In the genomic region with DNA sequence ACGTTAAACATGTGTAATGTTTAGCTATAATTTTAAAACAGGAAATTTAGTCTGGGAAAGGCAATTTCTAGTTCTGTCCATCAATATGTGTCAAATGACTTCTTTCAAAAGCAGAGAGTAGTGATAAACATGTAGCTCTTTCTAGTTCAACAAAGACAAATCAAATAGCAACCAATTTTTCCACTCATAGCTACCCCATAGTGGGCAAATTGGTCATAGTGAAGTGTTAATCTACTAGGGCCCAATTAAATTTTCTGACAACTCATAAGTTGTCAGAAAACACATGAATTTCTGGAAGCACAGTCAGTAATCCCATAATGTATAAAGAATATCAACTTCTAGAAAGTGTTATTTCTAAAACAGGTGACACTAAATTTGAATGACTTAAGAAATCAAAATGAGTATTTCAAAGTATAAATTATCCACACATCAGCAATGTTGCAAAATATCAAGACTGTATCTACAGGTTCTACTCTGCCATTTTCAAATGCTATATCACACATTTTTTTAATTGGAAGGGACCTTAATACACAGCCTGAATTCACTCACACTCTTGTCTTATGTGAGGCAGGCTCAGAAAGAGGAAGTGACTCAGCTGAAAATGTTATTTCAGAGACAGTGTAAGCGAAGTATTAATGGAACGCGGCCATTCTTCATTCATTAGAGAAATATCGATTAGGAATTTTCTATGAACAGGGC, we compare ENCODE assay signal across 12 cellular contexts. TPM values are rescaled to one million over a fixed set of nuclear protein-coding genes. Genes with fewer than 3 reads are reported as not detected.
DNase-seq lines count a peak whose midpoint lies in the region; ATAC-seq, FAIRE-seq and TF ChIP-seq lines count a peak whose summit lies in the region.
"Had no signal": no experiment of that assay in that cellular context is flagged by ENCODE, and none has a peak within 500 bp of the region (broad histone marks: within the 10 kb centered on the region; RNA-seq: fewer than 3 reads in every experiment).

No MANE protein-coding gene starts in this region.

- TF ChIP-seq RAD21 in HepG2 (CRISPR knock-in tag; IDR thresholded peaks at IDR 0.05): no peak

- CTCF ChIA-PET in HepG2 (lab: Yijun Ruan, JAX; ENCODE audit: low intra/inter-chr PET ratio, low total read pairs): no interaction called here

- no peaks in the 10 kb centered on the region for H3K9me3 ChIP-seq in HepG2 (ENCODE audit: low read length)
- no peaks in the 10 kb centered on the region for H3K9me3 ChIP-seq in stomach

- H3K36me3 Mint-ChIP-seq in activated naive CD8-positive, alpha-beta T cell: peaks cover 35% of the 10 kb centered on the region

- H3K4me1 ChIP-seq in HepG2 (ENCODE audit: insufficient read depth, low read length) (0 out of 2 replicates have a peak, but pooled peaks cover 9% of the 10 kb centered on the region), stomach (peaks cover 0 to 11% (median 5%) of the 10 kb centered on the region in 4 donors)

- H3K4me2 ChIP-seq in HepG2 (ENCODE audit: low read depth, low read length): no peak overlapping the region

- H3K4me3 Mint-ChIP-seq in activated naive CD8-positive, alpha-beta T cell: peak overlapping the region; percentile 24

- H3K36me3 ChIP-seq in HepG2 (replicated peaks in 1 of 2; ENCODE audit: control insufficient read depth in 1 of 2, insufficient read depth in 2 of 2, low read length in 2 of 2): no peaks in the 10 kb centered on the region
- peaks cover 0 to 78% (median 65%) of the 10 kb centered on the region in 4 donors for H3K36me3 ChIP-seq in stomach

- peak overlapping the region; percentile 82 for H3K27ac Mint-ChIP-seq in activated naive CD8-positive, alpha-beta T cell

- TF ChIP-seq EP300 in HepG2 (IDR thresholded peaks at IDR 0.05; ENCODE audit: low read depth in 2 of 2, low read length in 2 of 2) (no peak), HepG2 (CRISPR knock-in tag; IDR thresholded peaks at IDR 0.05; ENCODE audit: borderline replicate concordance) (no peak), stomach (IDR thresholded peaks at IDR 0.05) (no peak)

- H3K27ac ChIP-seq in HepG2 (ENCODE audit: extremely low read length, insufficient read depth, low read length) (no peak overlapping the region), stomach (no peak overlapping the region)

- H4K20me1 ChIP-seq in HepG2 (ENCODE audit: insufficient read depth, low read length): no peaks in the 10 kb centered on the region

- no peak overlapping the region for H3K4me3 ChIP-seq in HepG2 (replicated peaks in 1 of 3; ENCODE audit: insufficient read depth in 1 of 3, low read depth in 2 of 3, low read length in 3 of 3)
- no peak overlapping the region for H3K4me3 ChIP-seq in stomach

- 51% methylated on average over 5 of the region's 5 CpGs for WGBS in HepG2 (ENCODE audit: low lambda C conversion rate)
- 79 to 89% (median 83%) methylated on average over 5 of the region's 5 CpGs for WGBS in stomach, 5 donors

- no peak overlapping the region for H2AFZ ChIP-seq in HepG2 (ENCODE audit: low read length)

- H3K27me3 ChIP-seq in HepG2 (ENCODE audit: control insufficient read depth in 1 of 2, insufficient read depth in 2 of 2, low read length in 2 of 2): no peaks in the 10 kb centered on the region
- no peaks in the 10 kb centered on the region for H3K27me3 ChIP-seq in stomach

- no peaks in the 10 kb centered on the region for H3K27me3 Mint-ChIP-seq in activated naive CD8-positive, alpha-beta T cell

- no peaks in the 10 kb centered on the region for H3K9me3 Mint-ChIP-seq in activated naive CD8-positive, alpha-beta T cell (ENCODE audit: low read depth)

- in situ Hi-C loops in HepG2 (cut with HindIII; ENCODE audit: extremely low pct_ligation_motif_present, low pct_unique_long_range_greater_than_20kb): no loop called here

- peak; percentile 36 for DNase-seq in A172 (ENCODE audit: low spot score)
- no peak for DNase-seq in HepG2 (ENCODE audit: low spot score)
- DNase-seq in NCI-H2029 (lab: John Stamatoyannopoulos, UW): no peak
- no peak for DNase-seq in stomach
- no peak for DNase-seq in SHP77 treated with DMSO at 0.1 percent for 48 hours (lab: John Stamatoyannopoulos, UW)
- DNase-seq: activated CD4-positive, CD25-positive, alpha-beta regulatory T cell treated with anti-CD3 and anti-CD28 coated beads, Interleukin-2, amount 50 U/mL, for 72 hours; effector memory CD4-positive, alpha-beta T cell; NCI-H1105; stimulated activated CD4-positive, alpha-beta T cell treated with anti-CD3 and anti-CD28 coated beads, Interleukin-2, amount 100 ng/mL, for 24 hours had no signal

- peak; percentile 69 for ATAC-seq in GM18861 (IDR thresholded peaks at IDR 0.05; ENCODE audit: unreplicated experiment)
- ATAC-seq in HG03565 (IDR thresholded peaks at IDR 0.05; ENCODE audit: unreplicated experiment): peak; percentile 68
- no peak for ATAC-seq in HepG2

- BruUV-seq in HepG2 (replicated peaks; lab: Mats Ljungman, UMichigan): no TSS peak

- H3K4me1 Mint-ChIP-seq in activated naive CD8-positive, alpha-beta T cell (ENCODE audit: low read depth): peaks cover 47% of the 10 kb centered on the region

- TF ChIP-seq POLR2A in HepG2 (IDR thresholded peaks at IDR 0.05; ENCODE audit: insufficient read depth in 1 of 2, low read depth in 2 of 2, low read length in 2 of 2) (no peak), stomach (IDR thresholded peaks at IDR 0.05) (no peak)

- H3K79me2 ChIP-seq in HepG2 (ENCODE audit: insufficient read depth, low read length): no peaks in the 10 kb centered on the region

- no peak for FAIRE-seq in HepG2 (lab: Jason Lieb, UNC)

- POLR2A ChIA-PET in HepG2 (lab: Yijun Ruan, JAX): no interaction called here

- intact Hi-C loops in HepG2 (cut with micrococcal nuclease; ENCODE audit: unreplicated experiment): no loop called here
- intact Hi-C loops in stomach (cut with DNase I; ENCODE audit: low total_unique reads): no loop called here

- TF ChIP-seq CTCF in HepG2 (CRISPR knock-in tag; IDR thresholded peaks at IDR 0.05): no peak
- no peak for TF ChIP-seq CTCF in stomach (IDR thresholded peaks at IDR 0.05)

- H3K9ac ChIP-seq in HepG2 (ENCODE audit: insufficient read depth, low read depth, low read length): no peak overlapping the region

TF ChIP-seq in HepG2, 621 proteins besides CTCF, POLR2A, EP300 and RAD21 (continues in another document):
- TF ChIP-seq ZNF382 (CRISPR knock-in tag; IDR thresholded peaks at IDR 0.05; ENCODE audit: borderline replicate concordance) (no peak), ZNF354B (CRISPR knock-in tag; IDR thresholded peaks at IDR 0.05) (no peak), GTF2F1 (IDR thresholded peaks at IDR 0.05; ENCODE audit: low read length) (no peak), GATAD2A (CRISPR knock-in tag; IDR thresholded peaks at IDR 0.05) (no peak), MAX (IDR thresholded peaks at IDR 0.05) (no peak), IKZF5 (CRISPR knock-in tag; IDR thresholded peaks at IDR 0.05) (no peak), ZNF260 (CRISPR knock-in tag; IDR thresholded peaks at IDR 0.05; ENCODE audit: borderline replicate concordance, low read depth) (no peak), ZNF296 (CRISPR knock-in tag; conservative IDR thresholded peaks at IDR 0.05) (no peak), ZC3H4 (CRISPR knock-in tag; IDR thresholded peaks at IDR 0.05; ENCODE audit: borderline replicate concordance) (no peak), RBAK (CRISPR knock-in tag; IDR thresholded peaks at IDR 0.05) (no peak), AKAP8 (CRISPR knock-in tag; IDR thresholded peaks at IDR 0.05) (no peak), ZBTB21 (CRISPR knock-in tag; IDR thresholded peaks at IDR 0.05) (no peak), ZZZ3 (CRISPR knock-in tag; IDR thresholded peaks at IDR 0.05; ENCODE audit: borderline replicate concordance) (no peak), JUN (CRISPR knock-in tag; IDR thresholded peaks at IDR 0.05) (no peak), ZNF572 (CRISPR knock-in tag; IDR thresholded peaks at IDR 0.05) (no peak)

RNA-seq across cellular contexts. Expression of gene OCIAD2, which starts 7.7 kb away (rescaled TPM):
- total RNA-seq in A172 (2014; rRNA removed; shearing (Covaris generic)): 128 and 158 TPM in 2 replicates
- total RNA-seq in HepG2 (2016; rRNA removed; fragmentation: Illumina TruSeq; extraction: Trizol) (not detected in 2 replicates), stomach (100 to 1,000 TPM in 1 of 5 donors, 10 to 100 TPM in 2, 1 to 10 TPM in 2; 1.7 to 371 (median 29.2) TPM)
- not detected in 2 replicates for total RNA-seq in HepG2 (2016; cell fraction: cytosol; rRNA removed; fragmentation: Illumina TruSeq; extraction: Trizol; ENCODE audit: low read depth)
- not detected in 2 replicates for total RNA-seq in HepG2 (2016; cell fraction: insoluble cytoplasmic fraction; rRNA removed; fragmentation: Illumina TruSeq; extraction: Trizol)
- not detected in 2 replicates for total RNA-seq in HepG2 (2016; cell fraction: membrane; rRNA removed; fragmentation: Illumina TruSeq; extraction: Trizol)
- not detected in 2 replicates for total RNA-seq in HepG2 (2016; cell fraction: nucleus; rRNA removed; fragmentation: Illumina TruSeq; extraction: Trizol)
- polyA plus RNA-seq in HepG2 (2011; rRNA removed) (not detected in 2 replicates), stomach (10 to 100 TPM; 55.6 to 80.8 (median 72.7) TPM)
- polyA plus RNA-seq in HepG2 (2011; cell fraction: cytosol; rRNA removed): not detected in 2 replicates
- not detected in 2 replicates for polyA plus RNA-seq in HepG2 (2011; cell fraction: nucleus; rRNA removed)
- polyA plus RNA-seq in HepG2 (2012): not detected in 2 replicates
- polyA plus RNA-seq in HepG2 (2016; cell fraction: cytosol; fragmentation: Illumina TruSeq; extraction: Trizol; ENCODE audit: low read depth): not detected in 2 replicates
- not detected in 2 replicates for polyA plus RNA-seq in HepG2 (2016; cell fraction: insoluble cytoplasmic fraction; fragmentation: Illumina TruSeq; extraction: Trizol; ENCODE audit: low read depth)
- not detected in 2 replicates for polyA plus RNA-seq in HepG2 (2016; cell fraction: membrane; fragmentation: Illumina TruSeq; extraction: Trizol; ENCODE audit: low read depth)
- polyA plus RNA-seq in HepG2 (2016; cell fraction: nucleus; fragmentation: Illumina TruSeq; extraction: Trizol; ENCODE audit: insufficient read depth, low read depth): not detected in 2 replicates
- polyA minus RNA-seq in HepG2 (2011; rRNA and poly(A)+ RNA removed; ENCODE audit: low replicate concordance): 7.9 TPM in 1 of 2 replicates, not detected in the other
- not detected in 2 replicates for polyA minus RNA-seq in HepG2 (2011; cell fraction: cytosol; rRNA and poly(A)+ RNA removed)
- 0.90 TPM in 1 of 2 replicates, not detected in the other for polyA minus RNA-seq in HepG2 (2011; cell fraction: nucleus; rRNA and poly(A)+ RNA removed)
